Comparison of ENCODE assay signal across 19 cellular contexts in genomic region chr4:142550955-142551354, GRCh38.
DNase-seq lines count a peak whose midpoint lies in the region; TF ChIP-seq lines count a peak whose summit lies in the region.
"Had no signal": no experiment of that assay in that cellular context is flagged by ENCODE, and none has a peak within 500 bp of the region (broad histone marks: within the 10 kb centered on the region; RNA-seq: fewer than 3 reads in every experiment).

No MANE protein-coding gene starts in this region.

- no peak for DNase-seq in activated naive CD4-positive, alpha-beta T cell treated with anti-CD3 and anti-CD28 coated beads for 36 hours
- DNase-seq in activated naive CD4-positive, alpha-beta T cell (lab: John Stamatoyannopoulos, UW), result no peak
- peak; percentile 88 for DNase-seq in NCI-H2029 treated with DMSO at 0.1 percent for 48 hours (lab: John Stamatoyannopoulos, UW)
- no peak for DNase-seq in colonic mucosa
- DNase-seq in smooth muscle cell (lab: John Stamatoyannopoulos, UW; ENCODE audit: unreplicated experiment), result no peak
- DNase-seq in GM20000 (ENCODE audit: low spot score), result no peak
- DNase-seq in HuH-7 (ENCODE audit: low spot score), result no peak
- DNase-seq in head of caudate nucleus, result no peak
- DNase-seq: activated CD4-positive, alpha-beta T cell treated with anti-CD3 and anti-CD28 coated beads for 48 hours; activated effector memory CD4-positive, alpha-beta T cell treated with Interleukin-2 at 50 U/mL for 16 hours; DMS79 treated with DMSO at 0.1 percent for 48 hours; effector CD8-positive, alpha-beta T cell; immature natural killer cell; stimulated activated CD4-positive, alpha-beta T cell treated with anti-CD3 and anti-CD28 coated beads, Interleukin-15, amount 100 ng/mL, for 24 hours; testis had no signal

- H3K4me1 Mint-ChIP-seq in activated naive CD4-positive, alpha-beta T cell treated with anti-CD3 and anti-CD28 coated beads for 36 hours (ENCODE audit: low read depth), result peaks cover 79% of the 10 kb centered on the region
- H3K4me1 Mint-ChIP-seq: B cell, immature natural killer cell had no signal

- peaks cover 8% of the 10 kb centered on the region for H3K36me3 Mint-ChIP-seq in activated naive CD4-positive, alpha-beta T cell treated with anti-CD3 and anti-CD28 coated beads for 36 hours (ENCODE audit: low read depth)

- no peaks in the 10 kb centered on the region for H3K9me3 Mint-ChIP-seq in activated naive CD4-positive, alpha-beta T cell treated with anti-CD3 and anti-CD28 coated beads for 36 hours

- no peaks in the 10 kb centered on the region for H3K27me3 Mint-ChIP-seq in activated naive CD4-positive, alpha-beta T cell treated with anti-CD3 and anti-CD28 coated beads for 36 hours (ENCODE audit: low read depth)
- H3K27me3 Mint-ChIP-seq: B cell had no signal

- no peak for TF ChIP-seq CTCF in colonic mucosa (IDR thresholded peaks at IDR 0.05)
- no peak for TF ChIP-seq CTCF in smooth muscle cell (IDR thresholded peaks at IDR 0.05; ENCODE audit: borderline replicate concordance, insufficient read depth, poor library complexity, severe bottlenecking)
- no peak for TF ChIP-seq CTCF in GM20000 (IDR thresholded peaks at IDR 0.05; ENCODE audit: extremely low read depth, missing control alignments)

- 75% methylated on average over 5 of the region's 5 CpGs for WGBS in smooth muscle cell (ENCODE audit: low lambda C conversion rate)

- CTCF ChIA-PET in activated naive CD4-positive, alpha-beta T cell treated with anti-CD3 and anti-CD28 coated beads for 36 hours (lab: Charles Lee), result interaction anchor here (1.1 to 1.5 kb wide), 3 partner anchors 16 to 134 kb away, joined by 3 to 5 read pairs (median 4); no protein-coding TSS in a partner anchor

- H3K27ac ChIP-seq in colonic mucosa (peak overlapping the region; percentile 24), smooth muscle cell (ENCODE audit: low read depth) (peak overlapping the region; percentile 97)
- H3K27ac ChIP-seq: cardiac muscle cell, prostate gland, testis had no signal

- H2AFZ ChIP-seq in smooth muscle cell (ENCODE audit: low read depth), result peak overlapping the region; percentile 37

- H3K4me2 ChIP-seq in smooth muscle cell, result peak overlapping the region; percentile 40

- no peak overlapping the region for H3K4me3 ChIP-seq in colonic mucosa
- no peak overlapping the region for H3K4me3 ChIP-seq in smooth muscle cell
- H3K4me3 ChIP-seq: cardiac muscle cell, prostate gland, testis had no signal

- H3K4me1 ChIP-seq in colonic mucosa (peaks cover 3% of the 10 kb centered on the region), smooth muscle cell (ENCODE audit: low read depth) (peaks cover 25% of the 10 kb centered on the region)
- H3K4me1 ChIP-seq: prostate gland, testis had no signal

- H3K9ac ChIP-seq in colonic mucosa (ENCODE audit: low read depth in 2 of 2, low read length in 2 of 2) (no peak overlapping the region), smooth muscle cell (ENCODE audit: low read depth) (peak overlapping the region; percentile 16)

- no peaks in the 10 kb centered on the region for H3K9me3 ChIP-seq in colonic mucosa
- no peaks in the 10 kb centered on the region for H3K9me3 ChIP-seq in smooth muscle cell (replicated peaks; ENCODE audit: low read depth)
- H3K9me3 ChIP-seq: prostate gland, testis had no signal

- H3K36me3 ChIP-seq in colonic mucosa, result no peaks in the 10 kb centered on the region
- H3K36me3 ChIP-seq in smooth muscle cell (ENCODE audit: low read depth), result no peaks in the 10 kb centered on the region
- H3K36me3 ChIP-seq: cardiac muscle cell, prostate gland had no signal

- intact Hi-C loops in activated naive CD4-positive, alpha-beta T cell treated with anti-CD3 and anti-CD28 coated beads for 36 hours (cut with micrococcal nuclease), result loop anchor here (1.0 to 5.0 kb wide), 12 partner anchors 7 to 914 kb away; partner anchors contain the start of genes IL15 and INPP4B
- intact Hi-C loops in colonic mucosa (cut with DNase I) (no loop called here), head of caudate nucleus (cut with DNase I) (no loop called here)

- no peaks in the 10 kb centered on the region for H4K20me1 ChIP-seq in smooth muscle cell (ENCODE audit: low read depth)

- H3K79me2 ChIP-seq in smooth muscle cell (ENCODE audit: low read depth), result no peaks in the 10 kb centered on the region

- H3K4me3 Mint-ChIP-seq in activated naive CD4-positive, alpha-beta T cell treated with anti-CD3 and anti-CD28 coated beads for 36 hours, result no peak overlapping the region
- H3K4me3 Mint-ChIP-seq: B cell; immature natural killer cell; T-helper 1 cell treated with Interleukin-12 subunit alpha and Interleukin-12 subunit beta and Interleukin-4 antibody, amounts not matched to agents 30 μg/mL and 1 μg/mL, for 36 hours had no signal

- peak overlapping the region; percentile 82 for H3K27ac Mint-ChIP-seq in activated naive CD4-positive, alpha-beta T cell treated with anti-CD3 and anti-CD28 coated beads for 36 hours
- H3K27ac Mint-ChIP-seq: B cell, immature natural killer cell had no signal

- no peaks in the 10 kb centered on the region for H3F3A ChIP-seq in smooth muscle cell (ENCODE audit: low read depth)

- no peaks in the 10 kb centered on the region for H3K27me3 ChIP-seq in colonic mucosa
- no peaks in the 10 kb centered on the region for H3K27me3 ChIP-seq in smooth muscle cell (ENCODE audit: low read depth)
- H3K27me3 ChIP-seq: cardiac muscle cell, testis had no signal
